Comparison of ENCODE assay signal across 8 cellular contexts in the genomic region with DNA sequence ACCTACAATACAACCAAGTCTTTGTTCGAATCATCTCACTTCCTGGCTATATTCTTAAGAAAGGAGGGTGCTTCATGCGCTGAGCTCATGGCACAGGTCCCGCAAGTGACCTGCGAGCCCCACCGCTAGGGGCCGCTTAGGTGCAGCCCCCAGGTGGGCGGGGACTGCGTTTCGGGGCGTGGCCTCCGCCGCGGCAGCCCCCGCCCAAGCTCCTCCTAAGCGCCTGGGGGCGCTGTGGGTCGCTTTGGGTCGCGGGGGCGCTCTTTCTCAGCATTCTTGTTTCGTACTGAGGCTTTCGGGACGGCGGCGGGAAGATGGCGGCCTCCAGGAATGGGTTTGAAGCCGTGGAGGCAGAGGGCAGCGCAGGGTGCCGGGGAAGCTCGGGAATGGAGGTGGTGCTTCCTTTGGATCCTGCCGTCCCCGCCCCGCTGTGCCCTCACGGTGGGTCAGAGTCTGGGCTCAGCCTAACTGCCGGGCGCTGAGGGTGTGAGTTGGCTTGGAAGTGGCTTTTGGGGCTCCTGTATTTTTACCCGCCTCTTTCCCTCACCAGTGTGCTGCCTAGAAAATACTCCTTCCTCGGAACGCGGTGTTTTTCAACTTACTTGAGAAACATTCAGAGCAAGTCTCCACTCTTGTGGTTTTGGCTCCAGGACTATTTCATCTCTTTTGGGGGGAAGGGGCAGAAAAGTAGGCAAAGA. TPM values are rescaled to one million over a fixed set of nuclear protein-coding genes. Genes with fewer than 3 reads are reported as not detected.
DNase-seq lines count a peak whose midpoint lies in the region; ATAC-seq and TF ChIP-seq lines count a peak whose summit lies in the region.

A gene with protein sequence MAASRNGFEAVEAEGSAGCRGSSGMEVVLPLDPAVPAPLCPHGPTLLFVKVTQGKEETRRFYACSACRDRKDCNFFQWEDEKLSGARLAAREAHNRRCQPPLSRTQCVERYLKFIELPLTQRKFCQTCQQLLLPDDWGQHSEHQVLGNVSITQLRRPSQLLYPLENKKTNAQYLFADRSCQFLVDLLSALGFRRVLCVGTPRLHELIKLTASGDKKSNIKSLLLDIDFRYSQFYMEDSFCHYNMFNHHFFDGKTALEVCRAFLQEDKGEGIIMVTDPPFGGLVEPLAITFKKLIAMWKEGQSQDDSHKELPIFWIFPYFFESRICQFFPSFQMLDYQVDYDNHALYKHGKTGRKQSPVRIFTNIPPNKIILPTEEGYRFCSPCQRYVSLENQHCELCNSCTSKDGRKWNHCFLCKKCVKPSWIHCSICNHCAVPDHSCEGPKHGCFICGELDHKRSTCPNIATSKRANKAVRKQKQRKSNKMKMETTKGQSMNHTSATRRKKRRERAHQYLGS (plus strand): TSS at position 279 of the 698 bp plus-strand sequence. CDS start 36 bp downstream, at position 315.

- H3K4me1 ChIP-seq in trophoblast cell (ENCODE audit: control insufficient read depth in 1 of 2, insufficient read depth in 2 of 2, low read length in 2 of 2) (peaks cover 3 to 5% of the 10 kb centered on the region in 2 experiments), transverse colon (peaks cover 6 to 13% (median 8%) of the 10 kb centered on the region in 4 donors)

- peak within 1 kb of the TSS; percentile 100 for H4K8ac ChIP-seq in trophoblast cell (ENCODE audit: low read depth, low read length)

- TF ChIP-seq CTCF in GM12865 (IDR thresholded peaks at IDR 0.05; ENCODE audit: insufficient read depth, low read depth, low read length, missing control alignments) (peak; percentile 99), transverse colon (IDR thresholded peaks at IDR 0.05) (peak; percentile 92 to 99 (median 97))

- no peak for TF ChIP-seq EP300 in transverse colon (IDR thresholded peaks at IDR 0.05; ENCODE audit: low read depth)

- peak within 1 kb of the TSS; percentile 98 for H3K4me3 Mint-ChIP-seq in activated naive CD8-positive, alpha-beta T cell

- peak within 1 kb of the TSS; percentile 99 for H3K14ac ChIP-seq in trophoblast cell (ENCODE audit: low read length)

- H3K9me3 ChIP-seq in trophoblast cell (ENCODE audit: insufficient read depth, low read depth, low read length): no peaks in the 10 kb centered on the region
- H3K9me3 ChIP-seq in transverse colon: no peaks in the 10 kb centered on the region

- WGBS in trophoblast cell (ENCODE audit: extremely low coverage, insufficient coverage, insufficient read length): no CpG with 5 or more reads among the region's 40 CpGs
- 0 to 2% methylated on average over 4 to 40 of the region's 40 CpGs for WGBS in transverse colon (ENCODE audit: low coverage in 1 of 2), 2 donors

- H3K27ac ChIP-seq in trophoblast cell (ENCODE audit: low read depth, low read length) (peak within 1 kb of the TSS; percentile 76), transverse colon (peak within 1 kb of the TSS; percentile 77 to 90 (median 84))

- H4K12ac ChIP-seq in trophoblast cell (ENCODE audit: low read depth, low read length): peak within 1 kb of the TSS; percentile 98

- peak within 1 kb of the TSS; percentile 84 for H2AFZ ChIP-seq in trophoblast cell (ENCODE audit: insufficient read depth, low read length, poor library complexity)

- peak within 1 kb of the TSS; percentile 92 for H2BK120ac ChIP-seq in trophoblast cell (ENCODE audit: insufficient read depth, low read length, poor library complexity)

- no peak within 1 kb of the TSS for H2BK12ac ChIP-seq in trophoblast cell (ENCODE audit: low read length)

- DNase-seq in GM12865 (ENCODE audit: low read depth): peak; percentile 97
- peak; percentile 59 for DNase-seq in NCI-H1105 (lab: John Stamatoyannopoulos, UW)
- DNase-seq in SKM-1 treated with dmso at 0.1 percent for 144 hours (lab: John Stamatoyannopoulos, UW; ENCODE audit: unreplicated experiment): peak; percentile 62
- DNase-seq in Right ventricle myocardium superior: peak; percentile 93
- DNase-seq in trophoblast cell: peak; percentile 83 to 98
- DNase-seq in transverse colon: peak; percentile 92

- in situ Hi-C loops in transverse colon (cut with MboI; ENCODE audit: low pct_ligation_motif_present in 1 of 4, low pct_unique_long_range_greater_than_20kb in 1 of 4, low sequenced_read_pairs in 3 of 4): loop anchor here in 1 of 4 donors (25.0 kb wide), 1 partner anchor 100 kb away; no protein-coding TSS in a partner anchor

- H3K36me3 ChIP-seq in trophoblast cell (ENCODE audit: control insufficient read depth in 1 of 2, insufficient read depth in 2 of 2, low read length in 2 of 2) (peaks cover 3% of the 10 kb centered on the region in 2 experiments), transverse colon (no peaks in the 10 kb centered on the region)

- peak within 1 kb of the TSS; percentile 94 for H4K91ac ChIP-seq in trophoblast cell (ENCODE audit: low read depth, low read length)

- ATAC-seq in HG02642 (IDR thresholded peaks at IDR 0.05; ENCODE audit: poor library complexity, unreplicated experiment): peak; percentile 94
- peak; percentile 99 for ATAC-seq in Right ventricle myocardium superior (ENCODE audit: poor library complexity)

- peaks cover under 1% of the 10 kb centered on the region for H3K36me3 Mint-ChIP-seq in activated naive CD8-positive, alpha-beta T cell

- intact Hi-C loops in Right ventricle myocardium superior (cut with DNase I) (loop anchor here (10.0 kb wide), 1 partner anchor 138 kb away; no protein-coding TSS in a partner anchor), transverse colon (cut with DNase I; ENCODE audit: low total_unique reads) (no loop called here)

- H3K23ac ChIP-seq in trophoblast cell (ENCODE audit: low read length): no peak within 1 kb of the TSS

- peak within 1 kb of the TSS; percentile 93 for H3K18ac ChIP-seq in trophoblast cell (ENCODE audit: low read length)

- peak within 1 kb of the TSS; percentile 92 for H3K4ac ChIP-seq in trophoblast cell (ENCODE audit: low read depth, low read length)

- H3K4me3 ChIP-seq in GM12865 (ENCODE audit: low read depth, low read length) (peak within 1 kb of the TSS; percentile 96), trophoblast cell (ENCODE audit: low read depth, low read length) (peak within 1 kb of the TSS; percentile 98), transverse colon (peak within 1 kb of the TSS; percentile 33 to 84 (median 66))

- H3K9ac ChIP-seq in trophoblast cell (ENCODE audit: low read length): peak within 1 kb of the TSS; percentile 96

- H3K27ac Mint-ChIP-seq in activated naive CD8-positive, alpha-beta T cell: peak within 1 kb of the TSS; percentile 96

- TF ChIP-seq POLR2A in transverse colon (IDR thresholded peaks at IDR 0.05): peak; percentile 64

- H3K4me1 Mint-ChIP-seq in activated naive CD8-positive, alpha-beta T cell (ENCODE audit: low read depth): peaks cover 24% of the 10 kb centered on the region

- H3K27me3 Mint-ChIP-seq in activated naive CD8-positive, alpha-beta T cell: peaks cover 2% of the 10 kb centered on the region

- peaks cover 4% of the 10 kb centered on the region for H3K79me2 ChIP-seq in trophoblast cell (ENCODE audit: control insufficient read depth, insufficient read depth, low read length, poor library complexity)

- no peak within 1 kb of the TSS for H2AK5ac ChIP-seq in trophoblast cell (ENCODE audit: low read length)

- H3K4me2 ChIP-seq in trophoblast cell (ENCODE audit: low read length): peak within 1 kb of the TSS; percentile 79

- H3K27me3 ChIP-seq in trophoblast cell (ENCODE audit: insufficient read depth, low read length) (no peaks in the 10 kb centered on the region), transverse colon (no peaks in the 10 kb centered on the region)

- H2BK5ac ChIP-seq in trophoblast cell (ENCODE audit: low read depth, low read length, poor library complexity): peak within 1 kb of the TSS; percentile 87

- H3K79me1 ChIP-seq in trophoblast cell (ENCODE audit: low read length): peaks cover 3% of the 10 kb centered on the region

- H3K9me3 Mint-ChIP-seq in activated naive CD8-positive, alpha-beta T cell (ENCODE audit: low read depth): no peaks in the 10 kb centered on the region

RNA-seq across cellular contexts. Expression of the gene that starts here (rescaled TPM):
- total RNA-seq in Right ventricle myocardium superior (9.2 TPM), transverse colon (10 to 100 TPM; 11.2 to 21.7 (median 14.3) TPM)
- 8.5 and 9.3 TPM in 2 replicates for polyA plus RNA-seq in trophoblast cell (2013)

Comparison
In these comparisons a context has a peak if more than half of its experiments do, and no peak if none do; other contexts are left out.
1. Peak in every context shown above with its lines: DNase-seq, ATAC-seq, H3K4me3 ChIP-seq and H3K27ac ChIP-seq.